In the genomic region with DNA sequence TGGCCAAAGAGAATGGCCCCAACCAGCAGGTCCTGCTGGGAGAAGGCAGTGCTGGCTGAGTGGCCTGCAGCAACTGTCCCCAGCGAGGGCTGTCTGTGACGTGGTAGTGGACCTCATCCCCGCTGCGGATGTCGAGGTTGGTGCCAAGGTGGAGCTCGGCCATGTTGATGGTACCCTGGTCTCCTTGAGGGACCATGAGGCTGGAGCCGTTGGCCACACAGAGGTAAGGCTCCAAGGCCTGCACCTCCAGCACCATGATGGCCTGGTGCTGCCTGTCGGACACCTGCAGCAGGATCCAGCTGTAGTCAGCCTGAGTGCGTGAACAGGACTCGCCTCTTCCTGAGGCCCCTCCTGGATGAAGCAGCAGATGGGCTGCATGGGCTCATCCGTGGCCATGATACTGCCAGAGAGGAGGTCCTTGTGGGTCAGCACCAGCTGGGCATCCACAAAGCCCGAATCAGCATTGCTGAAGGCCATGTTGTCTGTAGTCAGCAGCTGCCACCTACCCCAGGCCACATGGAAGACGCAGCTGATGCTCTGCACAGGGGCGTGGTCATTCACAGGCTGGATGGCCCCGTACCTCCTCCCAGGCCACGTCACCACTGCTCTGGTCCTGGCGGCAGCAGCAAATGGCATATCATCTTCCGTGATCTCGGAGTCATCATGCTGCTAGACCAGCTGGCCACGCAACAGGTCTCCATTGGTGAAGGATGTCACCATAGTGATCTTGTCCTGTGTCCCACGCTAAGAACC, we compare ENCODE assay signal across 15 cellular contexts.
"Had no signal": no experiment of that assay in that cellular context is flagged by ENCODE, and none has a peak within 500 bp of the region (broad histone marks: within the 10 kb centered on the region; RNA-seq: fewer than 3 reads in every experiment).

No MANE protein-coding gene starts in this region.

- ATAC-seq: activated CD8-positive, alpha-beta T cell treated with anti-CD3 and anti-CD28 coated beads for 36 hours; foreskin keratinocyte; heart left ventricle; stimulated activated effector memory CD8-positive, alpha-beta T cell treated with anti-CD3 and anti-CD28 coated beads, Interleukin-12 subunit alpha, Interleukin-12 subunit beta, amount 100 ng/mL, for 72 hours had no signal

- H3K27ac Mint-ChIP-seq: activated CD8-positive, alpha-beta T cell treated with anti-CD3 and anti-CD28 coated beads for 36 hours; activated naive CD8-positive, alpha-beta T cell treated with anti-CD3 and anti-CD28 coated beads for 36 hours; mesothelial cell of epicardium; neural progenitor cell; stimulated activated effector memory CD8-positive, alpha-beta T cell treated with anti-CD3 and anti-CD28 coated beads, Interleukin-12 subunit alpha, Interleukin-12 subunit beta, amount 100 ng/mL, for 72 hours; T-helper 2 cell treated with Interferon-gamma antibody and Interleukin-4, amounts not matched to agents 5 μg/mL and 100 μg/mL, for 36 hours had no signal

- H3K36me3 Mint-ChIP-seq: activated naive CD8-positive, alpha-beta T cell treated with anti-CD3 and anti-CD28 coated beads for 36 hours; stimulated activated effector memory CD8-positive, alpha-beta T cell treated with anti-CD3 and anti-CD28 coated beads, Interleukin-12 subunit alpha, Interleukin-12 subunit beta, amount 100 ng/mL, for 72 hours had no signal

- H3K27me3 ChIP-seq: brain microvascular endothelial cell, dorsolateral prefrontal cortex, foreskin keratinocyte, heart left ventricle, neural progenitor cell, tibial artery had no signal

- H3K4me1 Mint-ChIP-seq: activated naive CD8-positive, alpha-beta T cell treated with anti-CD3 and anti-CD28 coated beads for 36 hours; mesothelial cell of epicardium; neural progenitor cell; stimulated activated effector memory CD8-positive, alpha-beta T cell treated with anti-CD3 and anti-CD28 coated beads, Interleukin-12 subunit alpha, Interleukin-12 subunit beta, amount 100 ng/mL, for 72 hours had no signal

- H3K4me3 Mint-ChIP-seq: activated CD8-positive, alpha-beta T cell treated with anti-CD3 and anti-CD28 coated beads for 36 hours; activated naive CD8-positive, alpha-beta T cell treated with anti-CD3 and anti-CD28 coated beads for 36 hours; mesothelial cell of epicardium; neural progenitor cell; stimulated activated effector memory CD8-positive, alpha-beta T cell treated with anti-CD3 and anti-CD28 coated beads, Interleukin-12 subunit alpha, Interleukin-12 subunit beta, amount 100 ng/mL, for 72 hours; T-helper 2 cell treated with Interferon-gamma antibody and Interleukin-4, amounts not matched to agents 5 μg/mL and 100 μg/mL, for 36 hours had no signal

- H3K4me1 ChIP-seq: foreskin keratinocyte, heart left ventricle, neural progenitor cell, tibial artery had no signal

- H3K4me3 ChIP-seq: dorsolateral prefrontal cortex, heart left ventricle, neural progenitor cell, skin epidermis, tibial artery had no signal

- H3K9me3 ChIP-seq: heart left ventricle, tibial artery had no signal

- H3K36me3 ChIP-seq: brain microvascular endothelial cell, neural progenitor cell had no signal

- H3K27ac ChIP-seq: brain microvascular endothelial cell, dorsolateral prefrontal cortex, foreskin keratinocyte, heart left ventricle, neural progenitor cell, skin epidermis, tibial artery had no signal

- DNase-seq: activated CD8-positive, alpha-beta T cell treated with anti-CD3 and anti-CD28 coated beads for 36 hours; activated effector memory CD4-positive, alpha-beta T cell treated with anti-CD3 and anti-CD28 coated beads, Interleukin-2, amount 50 U/mL, for 16 hours; activated naive CD8-positive, alpha-beta T cell treated with anti-CD3 and anti-CD28 coated beads for 36 hours; activated T-cell treated with anti-CD3 and anti-CD28 coated beads for 4 hours; brain microvascular endothelial cell; foreskin keratinocyte; SW 1271; tibial artery had no signal

- H3K9me3 Mint-ChIP-seq: activated CD8-positive, alpha-beta T cell treated with anti-CD3 and anti-CD28 coated beads for 36 hours; activated naive CD8-positive, alpha-beta T cell treated with anti-CD3 and anti-CD28 coated beads for 36 hours; mesothelial cell of epicardium; stimulated activated effector memory CD8-positive, alpha-beta T cell treated with anti-CD3 and anti-CD28 coated beads, Interleukin-12 subunit alpha, Interleukin-12 subunit beta, amount 100 ng/mL, for 72 hours; T-helper 2 cell treated with Interferon-gamma antibody and Interleukin-4, amounts not matched to agents 5 μg/mL and 100 μg/mL, for 36 hours had no signal

- H3K27me3 Mint-ChIP-seq: activated CD8-positive, alpha-beta T cell treated with anti-CD3 and anti-CD28 coated beads for 36 hours; activated naive CD8-positive, alpha-beta T cell treated with anti-CD3 and anti-CD28 coated beads for 36 hours had no signal
